ENCODE assay signal across 8 cellular contexts in genomic region chr13:27171830-27172494, GRCh38. TPM values are rescaled to one million over a fixed set of nuclear protein-coding genes. Genes with fewer than 3 reads are reported as not detected.
A peak's percentile ranks its signal among the peaks of the same experiment; 100 is the strongest.
DNase-seq lines count a peak whose midpoint lies in the region; ATAC-seq lines count a peak whose summit lies in the region.

No MANE protein-coding gene starts in this region.

- H3K4me1 Mint-ChIP-seq in activated CD8-positive, alpha-beta memory T cell treated with anti-CD3 and anti-CD28 coated beads, Interleukin-2, amount 10 ng/mL, durations not matched to agents 7 days and 5 days = peaks cover 49% of the 10 kb centered on the region
- H3K4me1 Mint-ChIP-seq in effector memory CD8-positive, alpha-beta T cell (ENCODE audit: low read depth in 2 of 2) = peaks cover 26 to 35% of the 10 kb centered on the region in 2 donors

- H3K27ac Mint-ChIP-seq in activated CD8-positive, alpha-beta memory T cell treated with anti-CD3 and anti-CD28 coated beads, Interleukin-2, amount 10 ng/mL, durations not matched to agents 7 days and 5 days = peak overlapping the region; percentile 88
- peak overlapping the region; percentile 83 to 87 for H3K27ac Mint-ChIP-seq in effector memory CD8-positive, alpha-beta T cell

- H3K36me3 Mint-ChIP-seq in activated CD8-positive, alpha-beta memory T cell treated with anti-CD3 and anti-CD28 coated beads, Interleukin-2, amount 10 ng/mL, durations not matched to agents 7 days and 5 days = peaks cover 3% of the 10 kb centered on the region
- peaks cover 13% of the 10 kb centered on the region for H3K36me3 Mint-ChIP-seq in effector memory CD8-positive, alpha-beta T cell (ENCODE audit: insufficient read depth)

- DNase-seq in CMK (ENCODE audit: low read depth) = peak; percentile 45
- peak; percentile 89 for DNase-seq in NOMO-1 treated with DMSO at 0.1 percent for 48 hours (lab: John Stamatoyannopoulos, UW; ENCODE audit: unreplicated experiment)
- DNase-seq in activated CD8-positive, alpha-beta memory T cell treated with anti-CD3 and anti-CD28 coated beads, Interleukin-2, amount 10 ng/mL, durations not matched to agents 7 days and 5 days = peak; percentile 94
- peak; percentile 90 to 93 (median 91) for DNase-seq in effector memory CD8-positive, alpha-beta T cell
- DNase-seq in mesenteric fat pad (ENCODE audit: low spot score) = peak; percentile 98
- DNase-seq in stimulated activated CD8-positive, alpha-beta memory T cell treated with anti-CD3 and anti-CD28 coated beads, Interleukin-15, amount 100 ng/mL, for 1 hour (ENCODE audit: low read depth) = peak; percentile 78

- CTCF ChIA-PET in activated CD8-positive, alpha-beta memory T cell treated with anti-CD3 and anti-CD28 coated beads, Interleukin-2, amount 10 ng/mL, durations not matched to agents 7 days and 5 days (lab: Charles Lee) = interaction anchor here (0.7 to 1.8 kb wide), 4 partner anchors 29 to 187 kb away, joined by 3 to 5 read pairs (median 4); no protein-coding TSS in a partner anchor

- H3K9me3 Mint-ChIP-seq in activated CD8-positive, alpha-beta memory T cell treated with anti-CD3 and anti-CD28 coated beads, Interleukin-2, amount 10 ng/mL, durations not matched to agents 7 days and 5 days (ENCODE audit: low read depth) = no peaks in the 10 kb centered on the region
- H3K9me3 Mint-ChIP-seq in effector memory CD8-positive, alpha-beta T cell = no peaks in the 10 kb centered on the region

- no peaks in the 10 kb centered on the region for H3K27me3 Mint-ChIP-seq in activated CD8-positive, alpha-beta memory T cell treated with anti-CD3 and anti-CD28 coated beads, Interleukin-2, amount 10 ng/mL, durations not matched to agents 7 days and 5 days
- H3K27me3 Mint-ChIP-seq in effector memory CD8-positive, alpha-beta T cell = no peaks in the 10 kb centered on the region

- ATAC-seq in GM19438 (IDR thresholded peaks at IDR 0.05; ENCODE audit: low read depth, unreplicated experiment) (peak; percentile 60), HG03565 (IDR thresholded peaks at IDR 0.05; ENCODE audit: unreplicated experiment) (peak; percentile 58)
- peak; percentile 91 for ATAC-seq in activated CD8-positive, alpha-beta memory T cell treated with anti-CD3 and anti-CD28 coated beads, Interleukin-2, amount 10 ng/mL, durations not matched to agents 7 days and 5 days
- peak; percentile 87 for ATAC-seq in effector memory CD8-positive, alpha-beta T cell (replicated peaks)

- peak overlapping the region; percentile 79 for H3K4me3 Mint-ChIP-seq in activated CD8-positive, alpha-beta memory T cell treated with anti-CD3 and anti-CD28 coated beads, Interleukin-2, amount 10 ng/mL, durations not matched to agents 7 days and 5 days
- peak overlapping the region; percentile 70 to 86 for H3K4me3 Mint-ChIP-seq in effector memory CD8-positive, alpha-beta T cell

RNA-seq across cellular contexts. Expression of gene USP12, which starts 0.4 kb away (rescaled TPM):
- 10 to 100 TPM; 32.0 to 38.9 TPM for total RNA-seq in activated CD8-positive, alpha-beta memory T cell treated with anti-CD3 and anti-CD28 coated beads, Interleukin-2, amount 10 ng/mL, durations not matched to agents 7 days and 5 days
- 25.2 TPM for total RNA-seq in mesenteric fat pad

Comparison
In these comparisons a context has a peak if more than half of its experiments do, and no peak if none do; other contexts are left out.
1. Peak in every context shown above with its lines: DNase-seq and ATAC-seq.
2. DNase-seq: peak in every context shown above with its lines; median percentile 98 in mesenteric fat pad; 94 in activated CD8-positive, alpha-beta memory T cell treated with anti-CD3 and anti-CD28 coated beads, Interleukin-2, amount 10 ng/mL, durations not matched to agents 7 days and 5 days; 91 in effector memory CD8-positive, alpha-beta T cell; 89 in NOMO-1 treated with DMSO at 0.1 percent for 48 hours; 78 in stimulated activated CD8-positive, alpha-beta memory T cell treated with anti-CD3 and anti-CD28 coated beads, Interleukin-15, amount 100 ng/mL, for 1 hour; 45 in CMK.